ENCODE assay signal across 1 cellular context in genomic region chr7:27235387-27236052, GRCh38.
TF ChIP-seq lines count a peak whose summit lies in the region.

No MANE protein-coding gene starts in this region.

TF ChIP-seq in GM23338, 12 proteins besides CTCF, POLR2A, EP300 and RAD21:
- TF ChIP-seq ZNF462 (CRISPR knock-in tag; IDR thresholded peaks at IDR 0.05), result no peak
- TF ChIP-seq EZH2 (IDR thresholded peaks at IDR 0.05; ENCODE audit: low read depth, unreplicated experiment), result peak; percentile 96
- TF ChIP-seq JUNB (IDR thresholded peaks at IDR 0.05; ENCODE audit: unreplicated experiment), result no peak
- TF ChIP-seq CREB1 (CRISPR knock-in tag; IDR thresholded peaks at IDR 0.05; ENCODE audit: low read depth), result no peak
- TF ChIP-seq NANOG (IDR thresholded peaks at IDR 0.05; ENCODE audit: borderline replicate concordance), result no peak
- no peak for TF ChIP-seq POLR2AphosphoS5 (IDR thresholded peaks at IDR 0.05; ENCODE audit: low read depth)
- no peak for TF ChIP-seq STAT1 (IDR thresholded peaks at IDR 0.05; ENCODE audit: unreplicated experiment)
- TF ChIP-seq ZNF331 (CRISPR knock-in tag; IDR thresholded peaks at IDR 0.05; ENCODE audit: low read depth), result no peak
- no peak for TF ChIP-seq REST (IDR thresholded peaks at IDR 0.05; ENCODE audit: unreplicated experiment)
- no peak for TF ChIP-seq ETS1 (IDR thresholded peaks at IDR 0.05)
- peak; percentile 91 for TF ChIP-seq EZH2phosphoT487 (IDR thresholded peaks at IDR 0.05; ENCODE audit: unreplicated experiment)
- no peak for TF ChIP-seq ZNF114 (CRISPR knock-in tag; IDR thresholded peaks at IDR 0.05)
